In genomic region chr5:99747342-99747741, GRCh38 we compare ENCODE assay signal across 25 cellular contexts.
"Had no signal": no experiment of that assay in that cellular context is flagged by ENCODE, and none has a peak within 500 bp of the region (broad histone marks: within the 10 kb centered on the region; RNA-seq: fewer than 3 reads in every experiment).

No MANE protein-coding gene starts in this region.

- DNase-seq: colonic mucosa; cortex of kidney; dermis blood vessel endothelial cell; dorsolateral prefrontal cortex; effector CD4-positive, alpha-beta T cell; effector CD8-positive, alpha-beta T cell; effector memory CD4-positive, alpha-beta T cell; effector memory CD8-positive, alpha-beta T cell; endodermal cell; erythroblast; esophagus squamous epithelium; foreskin fibroblast; foreskin keratinocyte; foreskin melanocyte; gastrocnemius medialis; glutamatergic neuron; head of caudate nucleus; heart left ventricle; heart right ventricle had no signal

- H3K4me1 Mint-ChIP-seq: endodermal cell had no signal

- H3K27ac Mint-ChIP-seq: dendritic cell treated with granulocyte-macrophage colony-stimulating factor and Interleukin-4, amounts not matched to agents 40 ng/mL and 50 ng/mL, for 4 days; effector memory CD8-positive, alpha-beta T cell; endodermal cell had no signal

- H3K36me3 ChIP-seq: colonic mucosa, esophagus muscularis mucosa, esophagus squamous epithelium, gastrocnemius medialis, gastroesophageal sphincter, heart left ventricle, heart right ventricle had no signal

- H3K9me3 ChIP-seq: colonic mucosa, esophagus squamous epithelium, gastrocnemius medialis had no signal

- H3K27me3 ChIP-seq: colonic mucosa, dorsolateral prefrontal cortex, esophagus muscularis mucosa, esophagus squamous epithelium, foreskin keratinocyte, gastrocnemius medialis, gastroesophageal sphincter, heart left ventricle, heart right ventricle had no signal

- ATAC-seq: effector memory CD8-positive, alpha-beta T cell; esophagus mucosa; foreskin keratinocyte; gastrocnemius medialis; gastroesophageal sphincter; heart left ventricle; heart right ventricle had no signal

- H3K27ac ChIP-seq: colonic mucosa, coronary artery, dorsolateral prefrontal cortex, epithelial cell of prostate, esophagus muscularis mucosa, esophagus squamous epithelium, foreskin keratinocyte, gastrocnemius medialis, gastroesophageal sphincter, heart left ventricle, heart right ventricle had no signal

- H3K4me3 ChIP-seq: colonic mucosa, coronary artery, dorsolateral prefrontal cortex, esophagus muscularis mucosa, esophagus squamous epithelium, gastrocnemius medialis, gastroesophageal sphincter, heart left ventricle, heart right ventricle had no signal

- H3K27me3 Mint-ChIP-seq: dendritic cell treated with granulocyte-macrophage colony-stimulating factor and Interleukin-4, amounts not matched to agents 40 ng/mL and 50 ng/mL, for 4 days; effector memory CD8-positive, alpha-beta T cell had no signal

- H3K4me1 ChIP-seq: colonic mucosa, esophagus muscularis mucosa, esophagus squamous epithelium, foreskin keratinocyte, gastrocnemius medialis, gastroesophageal sphincter, heart left ventricle, heart right ventricle had no signal

- H3K4me3 Mint-ChIP-seq: dendritic cell treated with granulocyte-macrophage colony-stimulating factor and Interleukin-4, amounts not matched to agents 40 ng/mL and 50 ng/mL, for 4 days; effector memory CD8-positive, alpha-beta T cell; endodermal cell had no signal
